ENCODE assay signal across 8 cellular contexts in the genomic region with DNA sequence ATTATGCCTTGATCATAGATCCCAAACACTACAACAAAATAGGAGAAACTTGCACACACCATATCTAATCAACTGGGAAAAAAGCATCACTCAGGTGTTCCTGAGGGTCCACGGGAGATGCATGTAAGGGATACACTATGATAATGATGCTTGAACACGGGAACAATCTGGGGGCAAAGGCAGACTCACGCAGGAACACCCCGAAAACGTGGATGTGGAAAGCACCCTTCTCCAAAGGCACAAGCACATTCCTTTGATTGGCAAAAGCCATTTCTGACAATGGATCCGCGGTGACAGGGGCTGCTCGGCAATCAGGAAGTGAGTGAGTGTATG. TPM values are rescaled to one million over a fixed set of nuclear protein-coding genes. Genes with fewer than 3 reads are reported as not detected.
DNase-seq lines count a peak whose midpoint lies in the region; ATAC-seq, FAIRE-seq and TF ChIP-seq lines count a peak whose summit lies in the region.

No MANE protein-coding gene starts in this region.

- H3K9me3 ChIP-seq in DND-41 (ENCODE audit: insufficient read depth, low read length, severe bottlenecking) (no peaks in the 10 kb centered on the region), mucosa of stomach (ENCODE audit: control insufficient read depth, low read length) (no peaks in the 10 kb centered on the region), aorta (ENCODE audit: control insufficient read depth, low read length) (no peaks in the 10 kb centered on the region)

- DNase-seq in DND-41 (no peak), bronchial epithelial cell (ENCODE audit: low read depth) (no peak), aorta (no peak), NCI-H69 (lab: John Stamatoyannopoulos, UW) (no peak)
- no peak for DNase-seq in Jurkat, Clone E6-1 (ENCODE audit: low read depth, low spot score)

- intact Hi-C loops in aorta (cut with DNase I) = loop anchor here in 1 of 2 donors (5.0 kb wide), 1 partner anchor 43 kb away; no protein-coding TSS in a partner anchor

- H3K4me2 ChIP-seq in DND-41 (ENCODE audit: insufficient read depth, low read length) = peak overlapping the region; percentile 94

- peak overlapping the region; percentile 74 to 83; a peak in 3 of 4 replicates for H3K4me3 ChIP-seq in DND-41 (ENCODE audit: low read depth in 1 of 2, low read length in 2 of 2)
- peak overlapping the region; percentile 74 for H3K4me3 ChIP-seq in Jurkat, Clone E6-1 (ENCODE audit: low read length)
- H3K4me3 ChIP-seq in bronchial epithelial cell (ENCODE audit: low read depth, low read length) = peak overlapping the region; percentile 83
- H3K4me3 ChIP-seq in mucosa of stomach (ENCODE audit: low read length) = peak overlapping the region; percentile 60
- H3K4me3 ChIP-seq in aorta (ENCODE audit: low read length in 2 of 2) = peak overlapping the region; percentile 89 to 96

- H3K27ac ChIP-seq in DND-41 (ENCODE audit: low read length) (peak overlapping the region; percentile 90), aorta (ENCODE audit: low read depth in 1 of 2, low read length in 2 of 2) (no peak overlapping the region)

- TF ChIP-seq CTCF in DND-41 (IDR thresholded peaks at IDR 0.05; ENCODE audit: borderline replicate concordance, extremely low read depth, low read length, poor library complexity, severe bottlenecking) = no peak
- no peak for TF ChIP-seq CTCF in bronchial epithelial cell (IDR thresholded peaks at IDR 0.05; ENCODE audit: insufficient read depth, low read length, severe bottlenecking)

- H3K79me2 ChIP-seq in DND-41 (ENCODE audit: insufficient read depth, low read length) = peaks cover 42% of the 10 kb centered on the region

- peak overlapping the region; percentile 96 for H3K9ac ChIP-seq in DND-41 (ENCODE audit: low read depth, low read length)
- H3K9ac ChIP-seq in mucosa of stomach (ENCODE audit: low read length) = peak overlapping the region; percentile 83

- H3K36me3 ChIP-seq in DND-41 (ENCODE audit: insufficient read depth, low read length) (no peaks in the 10 kb centered on the region; the same call in 1 of the 2 replicates), bronchial epithelial cell (ENCODE audit: control insufficient read depth, insufficient read depth, low read length) (no peaks in the 10 kb centered on the region), mucosa of stomach (ENCODE audit: control insufficient read depth, insufficient read depth, low read length) (no peaks in the 10 kb centered on the region), aorta (ENCODE audit: control insufficient read depth in 1 of 2, insufficient read depth in 2 of 2, low read length in 1 of 2) (no peaks in the 10 kb centered on the region)

- no peak for FAIRE-seq in bronchial epithelial cell (lab: Jason Lieb, UNC)

- H2AFZ ChIP-seq in DND-41 (ENCODE audit: low read depth, low read length) = peak overlapping the region; percentile 66

- ATAC-seq in DND-41 (ENCODE audit: insufficient read depth, low read depth) (no peak), aorta (ENCODE audit: low FRiP score) (no peak), HG03039 (IDR thresholded peaks at IDR 0.05; ENCODE audit: unreplicated experiment) (no peak), GM18870 (IDR thresholded peaks at IDR 0.05; ENCODE audit: unreplicated experiment) (no peak)

- H3K27me3 ChIP-seq in DND-41 (ENCODE audit: insufficient read depth, low read length, poor library complexity) (no peaks in the 10 kb centered on the region), bronchial epithelial cell (ENCODE audit: control insufficient read depth, insufficient read depth, low read length) (no peaks in the 10 kb centered on the region), mucosa of stomach (ENCODE audit: control insufficient read depth, insufficient read depth, low read length) (no peaks in the 10 kb centered on the region), aorta (ENCODE audit: control insufficient read depth in 1 of 2, insufficient read depth in 2 of 2, low read length in 1 of 2) (no peaks in the 10 kb centered on the region)

- 3 to 7% methylated on average over 8 of the region's 8 CpGs for WGBS in aorta, 2 donors

- peaks cover 36% of the 10 kb centered on the region for H4K20me1 ChIP-seq in DND-41 (ENCODE audit: insufficient read depth, low read length)

- peaks cover 31% of the 10 kb centered on the region for H3K4me1 ChIP-seq in DND-41 (ENCODE audit: insufficient read depth, low read length)
- peaks cover 15% of the 10 kb centered on the region for H3K4me1 ChIP-seq in mucosa of stomach (ENCODE audit: control insufficient read depth, insufficient read depth, low read length)
- peaks cover 0 to 3% of the 10 kb centered on the region in 2 donors for H3K4me1 ChIP-seq in aorta (ENCODE audit: control insufficient read depth in 1 of 2, insufficient read depth in 2 of 2, low read length in 2 of 2)

RNA-seq across cellular contexts. Expression of a gene that starts 1.3 kb away (rescaled TPM):
- polyA plus RNA-seq in Jurkat, Clone E6-1 (2012; ENCODE audit: insufficient read depth, insufficient read length) = 7.2 TPM
- total RNA-seq in bronchial epithelial cell = 5.3 and 5.5 TPM in 2 replicates
- 10 to 100 TPM; 41.0 to 52.8 TPM for total RNA-seq in aorta
- polyA plus RNA-seq in aorta = 10 to 100 TPM in 1 of 2 donors, 1 to 10 TPM in 1; 7.5 to 12.4 TPM

RNA-seq across cellular contexts. Expression of a gene that starts 53.9 kb away (rescaled TPM):
- 284 TPM for polyA plus RNA-seq in Jurkat, Clone E6-1 (2012; ENCODE audit: insufficient read depth, insufficient read length)
- total RNA-seq in bronchial epithelial cell (152 and 235 TPM in 2 replicates), aorta (10 to 100 TPM; 73.2 to 76.0 TPM)
- 10 to 100 TPM; 67.9 to 91.3 TPM for polyA plus RNA-seq in aorta
